ENCODE assay signal across 26 cellular contexts in the genomic region with DNA sequence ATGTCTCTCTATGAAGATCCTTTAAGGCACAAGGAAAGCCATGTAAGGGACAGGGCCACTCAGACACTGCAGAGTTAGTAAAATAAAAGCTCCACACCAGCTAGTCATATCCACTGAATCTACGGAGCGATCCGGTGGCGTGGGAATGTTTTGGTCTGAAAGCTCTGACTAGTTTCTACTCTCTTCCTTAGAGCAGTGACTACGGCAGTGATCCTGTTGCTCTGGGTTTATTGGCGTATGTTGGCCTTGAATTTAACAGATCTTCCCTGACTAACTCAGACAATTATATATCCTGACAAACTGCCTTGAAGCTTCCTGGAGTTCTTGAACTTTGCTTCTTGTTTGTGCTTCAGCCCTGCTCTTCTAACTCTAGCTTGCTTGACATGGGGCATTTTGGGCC.
"Had no signal": no experiment of that assay in that cellular context is flagged by ENCODE, and none has a peak within 500 bp of the region (broad histone marks: within the 10 kb centered on the region; RNA-seq: fewer than 3 reads in every experiment).

No MANE protein-coding gene starts in this region.

- H3K27me3 ChIP-seq: ascending aorta, brain microvascular endothelial cell, dorsolateral prefrontal cortex, thyroid gland had no signal

- H3K36me3 ChIP-seq: ascending aorta, brain microvascular endothelial cell, thyroid gland had no signal

- H3K4me1 Mint-ChIP-seq: activated CD4-positive, alpha-beta T cell treated with anti-CD3 and anti-CD28 coated beads, Interleukin-2, amount 10 ng/mL, durations not matched to agents 7 days and 5 days had no signal

- H3K27ac ChIP-seq: ascending aorta, brain microvascular endothelial cell, dorsolateral prefrontal cortex, thyroid gland had no signal

- ATAC-seq: activated CD8-positive, alpha-beta T cell treated with anti-CD3 and anti-CD28 coated beads, Interleukin-2, amount 10 ng/mL, durations not matched to agents 7 days and 5 days; activated naive CD4-positive, alpha-beta T cell treated with anti-CD3 and anti-CD28 coated beads, Interleukin-2, amount 50 U/mL, for 72 hours; effector memory CD8-positive, alpha-beta T cell; esophagus mucosa; left cardiac atrium had no signal

- FAIRE-seq: endothelial cell of umbilical vein, frontal cortex, islet of Langerhans had no signal

- H3K27ac Mint-ChIP-seq: activated CD4-positive, alpha-beta T cell treated with anti-CD3 and anti-CD28 coated beads, Interleukin-2, amount 10 ng/mL, durations not matched to agents 7 days and 5 days; activated CD8-positive, alpha-beta T cell treated with anti-CD3 and anti-CD28 coated beads, Interleukin-2, amount 10 ng/mL, durations not matched to agents 7 days and 5 days; activated naive CD4-positive, alpha-beta T cell treated with anti-CD3 and anti-CD28 coated beads, Interleukin-2, amount 50 U/mL, for 72 hours; effector memory CD8-positive, alpha-beta T cell; memory B cell; progenitor cell of endocrine pancreas; stimulated activated naive CD8-positive, alpha-beta T cell treated with anti-CD3 and anti-CD28 coated beads, Interleukin-15, Interleukin-2, amounts not matched to agents 100 ng/mL and 50 ng/mL, for 24 hours had no signal

- H3K27me3 Mint-ChIP-seq: activated CD4-positive, alpha-beta T cell treated with anti-CD3 and anti-CD28 coated beads, Interleukin-2, amount 10 ng/mL, durations not matched to agents 7 days and 5 days; effector memory CD8-positive, alpha-beta T cell; memory B cell; naive B cell; progenitor cell of endocrine pancreas; stimulated activated naive CD8-positive, alpha-beta T cell treated with anti-CD3 and anti-CD28 coated beads, Interleukin-15, Interleukin-2, amounts not matched to agents 100 ng/mL and 50 ng/mL, for 24 hours had no signal

- H3K4me3 ChIP-seq: ascending aorta, dorsolateral prefrontal cortex, thyroid gland had no signal

- H3K9me3 ChIP-seq: ascending aorta, thyroid gland had no signal

- H3K36me3 Mint-ChIP-seq: activated naive CD4-positive, alpha-beta T cell treated with anti-CD3 and anti-CD28 coated beads, Interleukin-2, amount 50 U/mL, for 72 hours had no signal

- H3K9me3 Mint-ChIP-seq: activated CD4-positive, alpha-beta T cell treated with anti-CD3 and anti-CD28 coated beads, Interleukin-2, amount 10 ng/mL, durations not matched to agents 7 days and 5 days; activated naive CD4-positive, alpha-beta T cell treated with anti-CD3 and anti-CD28 coated beads, Interleukin-2, amount 50 U/mL, for 72 hours; effector memory CD8-positive, alpha-beta T cell; memory B cell; naive B cell; neural crest cell; stimulated activated naive CD8-positive, alpha-beta T cell treated with anti-CD3 and anti-CD28 coated beads, Interleukin-15, Interleukin-2, amounts not matched to agents 100 ng/mL and 50 ng/mL, for 24 hours had no signal

- DNase-seq: activated CD4-positive, alpha-beta T cell treated with anti-CD3 and anti-CD28 coated beads, Interleukin-2, amount 10 ng/mL, durations not matched to agents 7 days and 5 days; activated CD4-positive, CD25-positive, alpha-beta regulatory T cell treated with anti-CD3 and anti-CD28 coated beads, Interleukin-2, amount 50 U/mL, for 72 hours; activated CD8-positive, alpha-beta T cell treated with anti-CD3 and anti-CD28 coated beads, Interleukin-2, amount 10 ng/mL, durations not matched to agents 7 days and 5 days; activated gamma-delta T cell treated with Interleukin-2 at 50 U/mL for 16 hours; brain microvascular endothelial cell; central memory CD4-positive, alpha-beta T cell; dorsolateral prefrontal cortex; effector memory CD8-positive, alpha-beta T cell; hypothalamus; left cardiac atrium; naive B cell; stimulated activated CD4-positive, alpha-beta T cell treated with anti-CD3 and anti-CD28 coated beads, Interleukin-12 subunit alpha, Interleukin-12 subunit beta, amount 100 ng/mL, for 4 hours; stimulated activated CD4-positive, alpha-beta T cell treated with anti-CD3 and anti-CD28 coated beads, Interleukin-4, amount 100 ng/mL, for 4 hours; substantia nigra; T-helper 2 cell; thyroid gland had no signal

- H3K4me3 Mint-ChIP-seq: activated CD4-positive, alpha-beta T cell treated with anti-CD3 and anti-CD28 coated beads, Interleukin-2, amount 10 ng/mL, durations not matched to agents 7 days and 5 days; activated CD8-positive, alpha-beta T cell treated with anti-CD3 and anti-CD28 coated beads, Interleukin-2, amount 10 ng/mL, durations not matched to agents 7 days and 5 days; effector memory CD8-positive, alpha-beta T cell; memory B cell; naive B cell; neural crest cell; stimulated activated naive CD8-positive, alpha-beta T cell treated with anti-CD3 and anti-CD28 coated beads, Interleukin-15, Interleukin-2, amounts not matched to agents 100 ng/mL and 50 ng/mL, for 24 hours had no signal
